10 cellular contexts compared by ENCODE assay signal in the genomic region with DNA sequence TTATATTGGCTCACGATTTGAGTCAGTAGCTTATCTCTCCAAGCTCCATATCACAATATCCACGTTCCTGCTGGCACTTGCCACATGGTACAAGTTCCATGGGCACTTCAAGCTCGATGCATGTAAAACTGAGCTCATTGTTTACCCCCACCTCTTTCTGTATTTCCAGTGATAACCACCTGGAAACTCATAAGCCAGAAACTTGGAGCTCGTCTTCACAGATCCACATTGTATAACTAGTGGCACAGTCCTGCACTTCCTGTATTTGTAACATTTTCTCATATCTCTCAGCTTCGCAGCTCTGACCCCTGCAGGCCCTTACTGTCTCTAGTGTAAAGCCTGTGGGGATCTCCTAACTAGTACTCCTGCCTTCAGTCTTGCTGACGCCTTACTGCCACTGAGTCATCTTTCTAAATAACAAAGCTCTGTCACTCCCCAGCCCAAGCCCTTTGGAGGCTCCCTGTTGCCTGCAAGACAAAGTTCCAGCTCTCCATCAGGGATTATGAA. TPM values are rescaled to one million over a fixed set of nuclear protein-coding genes. Genes with fewer than 3 reads are reported as not detected.
DNase-seq lines count a peak whose midpoint lies in the region; ATAC-seq and TF ChIP-seq lines count a peak whose summit lies in the region.
"Had no signal": no experiment of that assay in that cellular context is flagged by ENCODE, and none has a peak within 500 bp of the region (broad histone marks: within the 10 kb centered on the region; RNA-seq: fewer than 3 reads in every experiment).

No MANE protein-coding gene starts in this region.

- H3K79me2 ChIP-seq in hepatocyte = no peaks in the 10 kb centered on the region

- no peaks in the 10 kb centered on the region for H3K9me3 ChIP-seq in hepatocyte (ENCODE audit: low read depth)
- H3K9me3 ChIP-seq: right lobe of liver had no signal

- no peak overlapping the region for H3K4me3 ChIP-seq in hepatocyte
- H3K4me3 ChIP-seq: right lobe of liver had no signal

- H3K9me2 ChIP-seq in hepatocyte (replicated peaks; ENCODE audit: insufficient read depth) = no peaks in the 10 kb centered on the region

- no peak overlapping the region for H3K4me2 ChIP-seq in hepatocyte

- TF ChIP-seq CTCF in hepatocyte (IDR thresholded peaks at IDR 0.05; ENCODE audit: poor library complexity) = no peak

- H3K27ac ChIP-seq in hepatocyte = peak overlapping the region; percentile 6
- H3K27ac ChIP-seq: right lobe of liver had no signal

- H3K4me1 ChIP-seq in hepatocyte (ENCODE audit: insufficient read depth) = no peaks in the 10 kb centered on the region
- H3K4me1 ChIP-seq: right lobe of liver had no signal

- ATAC-seq in SK-N-SH treated with all-trans-retinoic acid at 6 μM for 48 hours = peak; percentile 59
- ATAC-seq in GM18861 (IDR thresholded peaks at IDR 0.05; ENCODE audit: unreplicated experiment) = no peak

- no peaks in the 10 kb centered on the region for H4K20me1 ChIP-seq in hepatocyte (ENCODE audit: insufficient read depth, poor library complexity, severe bottlenecking)

- 43% methylated on average over 6 of the region's 6 CpGs for WGBS in hepatocyte (ENCODE audit: low lambda C conversion rate, missing lambda C conversion rate)

- H3K36me3 ChIP-seq in hepatocyte (replicated peaks; ENCODE audit: insufficient read depth, low read depth) = no peaks in the 10 kb centered on the region
- H3K36me3 ChIP-seq: right lobe of liver had no signal

- DNase-seq in AG08395 (ENCODE audit: low spot score) = peak; percentile 78
- DNase-seq in H4 (ENCODE audit: low spot score) = peak; percentile 38
- peak; percentile 51 for DNase-seq in hepatocyte (ENCODE audit: low spot score)
- DNase-seq in NCI-H1930 (lab: John Stamatoyannopoulos, UW) = no peak
- DNase-seq in globus pallidus (ENCODE audit: low spot score) = no peak
- no peak for DNase-seq in activated CD4-positive, alpha-beta T cell treated with anti-CD3 and anti-CD28 coated beads, Interleukin-2, amount 50 U/mL, for 4 hours
- DNase-seq: NCI-H345 had no signal

- H2AFZ ChIP-seq in hepatocyte = no peak overlapping the region

- H3K27me3 ChIP-seq in hepatocyte = peaks cover 4% of the 10 kb centered on the region
- H3K27me3 ChIP-seq: right lobe of liver had no signal

TF ChIP-seq in SK-N-SH treated with all-trans-retinoic acid at 6 μM for 48 hours, 23 proteins besides CTCF, POLR2A, EP300 and RAD21:
- TF ChIP-seq ZFP30 (CRISPR knock-in tag; IDR thresholded peaks at IDR 0.05) (no peak), ZNF8 (CRISPR knock-in tag; IDR thresholded peaks at IDR 0.05) (no peak), PPARA (CRISPR knock-in tag; IDR thresholded peaks at IDR 0.05; ENCODE audit: borderline replicate concordance) (no peak), ZNF70 (CRISPR knock-in tag; IDR thresholded peaks at IDR 0.05) (no peak)

RNA-seq across cellular contexts. Expression of gene C2CD4D, which starts 6.5 kb away (rescaled TPM):
- not detected in 2 replicates for total RNA-seq in H4 (2014; rRNA removed; shearing (Covaris generic))
- 0.72 TPM in 1 of 2 replicates, not detected in the other for total RNA-seq in hepatocyte
- polyA plus RNA-seq in hepatocyte = 0.96 and 1.1 TPM in 2 replicates
- total RNA-seq: right lobe of liver had no signal

RNA-seq across cellular contexts. Expression of gene THEM5, which starts 7.4 kb away (rescaled TPM):
- total RNA-seq in H4 (2014; rRNA removed; shearing (Covaris generic)) = not detected in 2 replicates
- not detected in 2 replicates for total RNA-seq in hepatocyte
- polyA plus RNA-seq in hepatocyte = 0.21 and 0.32 TPM in 2 replicates
- total RNA-seq: right lobe of liver had no signal

RNA-seq across cellular contexts. Expression of gene RORC, which starts 14.5 kb away (rescaled TPM):
- 0.60 and 1.2 TPM in 2 replicates for total RNA-seq in H4 (2014; rRNA removed; shearing (Covaris generic))
- total RNA-seq in hepatocyte = 1.2 and 1.3 TPM in 2 replicates
- polyA plus RNA-seq in hepatocyte = 0.60 TPM in 1 of 2 replicates, not detected in the other

RNA-seq across cellular contexts. Expression of gene LINGO4, which starts 40.9 kb away (rescaled TPM):
- not detected in 2 replicates for total RNA-seq in H4 (2014; rRNA removed; shearing (Covaris generic))
- not detected in 2 replicates for total RNA-seq in hepatocyte
- not detected in 2 replicates for polyA plus RNA-seq in hepatocyte

RNA-seq across cellular contexts. Expression of gene TDRKH, which starts 55.8 kb away (rescaled TPM):
- total RNA-seq in H4 (2014; rRNA removed; shearing (Covaris generic)) = 2.1 and 2.4 TPM in 2 replicates
- total RNA-seq in hepatocyte = 3.4 and 3.8 TPM in 2 replicates
- polyA plus RNA-seq in hepatocyte = 1.6 and 1.8 TPM in 2 replicates

Comparison
In these comparisons a context has a peak if more than half of its experiments do, and no peak if none do; other contexts are left out.
1. DNase-seq: peak in AG08395 (single experiment), H4 (single experiment) and hepatocyte (single experiment); none in NCI-H1930 (0 of 2), globus pallidus (single experiment) and activated CD4-positive, alpha-beta T cell treated with anti-CD3 and anti-CD28 coated beads, Interleukin-2, amount 50 U/mL, for 4 hours (0 of 2).